Comparison of ENCODE assay signal across 9 cellular contexts in genomic region chr7:66557214-66558200, GRCh38.
DNase-seq lines count a peak whose midpoint lies in the region; ATAC-seq and TF ChIP-seq lines count a peak whose summit lies in the region.
"Had no signal": no experiment of that assay in that cellular context is flagged by ENCODE, and none has a peak within 500 bp of the region (broad histone marks: within the 10 kb centered on the region; RNA-seq: fewer than 3 reads in every experiment).

No MANE protein-coding gene starts in this region.

- peaks cover 29% of the 10 kb centered on the region for H3K36me3 Mint-ChIP-seq in nephron progenitor cell (ENCODE audit: low read depth)
- H3K36me3 Mint-ChIP-seq: activated naive CD8-positive, alpha-beta T cell had no signal

- H3K4me1 Mint-ChIP-seq in nephron progenitor cell = no peaks in the 10 kb centered on the region

- H3K27ac Mint-ChIP-seq in nephron progenitor cell = no peak overlapping the region
- H3K27ac Mint-ChIP-seq: activated naive CD8-positive, alpha-beta T cell had no signal

- ATAC-seq in HG02678 (IDR thresholded peaks at IDR 0.05; ENCODE audit: unreplicated experiment) (peak; percentile 70), GM19452 (IDR thresholded peaks at IDR 0.05; ENCODE audit: unreplicated experiment) (no peak)
- peak; percentile 61 for ATAC-seq in stimulated activated naive CD8-positive, alpha-beta T cell treated with anti-CD3 and anti-CD28 coated beads, Interleukin-15, Interleukin-2, amounts not matched to agents 100 U/mL and 50 U/mL, for 24 hours

- peaks cover 63% of the 10 kb centered on the region for H3K36me3 ChIP-seq in OCI-LY7 (ENCODE audit: insufficient read depth, low read length)
- H3K36me3 ChIP-seq in fibroblast of lung (ENCODE audit: control insufficient read depth, insufficient read depth, low read length) = peaks cover 11% of the 10 kb centered on the region

- no peak overlapping the region for H3K4me2 ChIP-seq in OCI-LY7 (ENCODE audit: low read length)
- no peak overlapping the region for H3K4me2 ChIP-seq in fibroblast of lung (ENCODE audit: extremely low read depth, insufficient read depth, low read length)

- BruUV-seq in OCI-LY7 (replicated peaks; lab: Mats Ljungman, UMichigan) = no TSS peak

- no peak overlapping the region for H3K9ac ChIP-seq in fibroblast of lung (ENCODE audit: insufficient read depth, low read length)

- H4K20me1 ChIP-seq in OCI-LY7 (ENCODE audit: insufficient read depth, low read length) (no peaks in the 10 kb centered on the region), fibroblast of lung (ENCODE audit: control insufficient read depth, extremely low read depth, insufficient read depth, low read length) (no peaks in the 10 kb centered on the region)

- no peaks in the 10 kb centered on the region for H3K9me3 ChIP-seq in OCI-LY7 (ENCODE audit: low read length)
- H3K9me3 ChIP-seq in fibroblast of lung (ENCODE audit: control insufficient read depth, insufficient read depth, low read depth, low read length) = no peaks in the 10 kb centered on the region

- DNase-seq in EL (peak; percentile 47), OCI-LY7 (ENCODE audit: low spot score) (peak; percentile 58), fibroblast of lung (ENCODE audit: low read depth in 2 of 2) (peak; percentile 16 to 34), nephron progenitor cell (peak; percentile 87)
- DNase-seq in activated T-cell treated with anti-CD3 and anti-CD28 coated beads, Interleukin-2, amount 50 U/mL, for 48 hours = peak; percentile 85
- peak; percentile 83 for DNase-seq in stimulated activated naive CD8-positive, alpha-beta T cell treated with anti-CD3 and anti-CD28 coated beads, Interleukin-15, Interleukin-2, amounts not matched to agents 100 U/mL and 50 U/mL, for 24 hours

- no peak overlapping the region for H3K27ac ChIP-seq in OCI-LY7 (ENCODE audit: low read depth, low read length, poor library complexity, severe bottlenecking)
- H3K27ac ChIP-seq in fibroblast of lung (ENCODE audit: insufficient read depth, low read length) = no peak overlapping the region

- intact Hi-C loops in OCI-LY7 (cut with micrococcal nuclease; ENCODE audit: unreplicated experiment) = loop anchor here (5.0 to 10.0 kb wide), 2 partner anchors 95 to 127 kb away; no protein-coding TSS in a partner anchor

- TF ChIP-seq CTCF in OCI-LY7 (conservative IDR thresholded peaks at IDR 0.05; ENCODE audit: low read length) (peak; percentile 88), fibroblast of lung (conservative IDR thresholded peaks at IDR 0.05 in 1 of 2, IDR thresholded peaks at IDR 0.05 in 1 of 2; ENCODE audit: low read depth in 1 of 2, low read length in 2 of 2) (peak; percentile 85 to 97), nephron progenitor cell (IDR thresholded peaks at IDR 0.05) (peak; percentile 93)

- no peaks in the 10 kb centered on the region for H3K79me2 ChIP-seq in OCI-LY7 (ENCODE audit: insufficient read depth, low read depth, low read length)
- peaks cover 30% of the 10 kb centered on the region for H3K79me2 ChIP-seq in fibroblast of lung (ENCODE audit: control insufficient read depth, insufficient read depth, low read length)

- H3K9me2 ChIP-seq in OCI-LY7 (ENCODE audit: insufficient read depth, low read length) = no peaks in the 10 kb centered on the region

- no peak overlapping the region for H2AFZ ChIP-seq in OCI-LY7 (ENCODE audit: low read length)
- H2AFZ ChIP-seq in fibroblast of lung (ENCODE audit: low read length) = no peak overlapping the region

- H3K4me1 ChIP-seq in OCI-LY7 (ENCODE audit: insufficient read depth, low read length, poor library complexity, severe bottlenecking) = no peaks in the 10 kb centered on the region
- H3K4me1 ChIP-seq in fibroblast of lung (ENCODE audit: control insufficient read depth, extremely low read depth, insufficient read depth, low read length) = peaks cover 1% of the 10 kb centered on the region

- H3K4me3 Mint-ChIP-seq in nephron progenitor cell = no peak overlapping the region
- H3K4me3 Mint-ChIP-seq: activated naive CD8-positive, alpha-beta T cell had no signal

- no peaks in the 10 kb centered on the region for H3K9me3 Mint-ChIP-seq in nephron progenitor cell

- H3K4me3 ChIP-seq in OCI-LY7 (ENCODE audit: low read depth, low read length, poor library complexity, severe bottlenecking) (no peak overlapping the region), fibroblast of lung (replicated peaks in 1 of 4; ENCODE audit: control extremely low read depth in 1 of 4, insufficient read depth in 1 of 4, low read depth in 3 of 4, low read length in 4 of 4) (no peak overlapping the region)

- no peaks in the 10 kb centered on the region for H3K27me3 Mint-ChIP-seq in nephron progenitor cell (ENCODE audit: low read depth, poor library complexity)
- H3K27me3 Mint-ChIP-seq: activated naive CD8-positive, alpha-beta T cell had no signal

- POLR2A ChIA-PET in OCI-LY7 (lab: Charles Lee) = no interaction called here

- CTCF ChIA-PET in OCI-LY7 (lab: Charles Lee; ENCODE audit: unreplicated experiment) = interaction anchor here (0.5 to 0.6 kb wide), 2 partner anchors 80 to 526 kb away, joined by 3 read pairs; no protein-coding TSS in a partner anchor

- no peaks in the 10 kb centered on the region for H3K27me3 ChIP-seq in fibroblast of lung (ENCODE audit: control insufficient read depth, insufficient read depth, low read length)

Comparison
In these comparisons a context has a peak if more than half of its experiments do, and no peak if none do; other contexts are left out.
1. DNase-seq: peak in every context shown above with its lines; median percentile 87 in nephron progenitor cell; 85 in activated T-cell treated with anti-CD3 and anti-CD28 coated beads, Interleukin-2, amount 50 U/mL, for 48 hours; 83 in stimulated activated naive CD8-positive, alpha-beta T cell treated with anti-CD3 and anti-CD28 coated beads, Interleukin-15, Interleukin-2, amounts not matched to agents 100 U/mL and 50 U/mL, for 24 hours; 58 in OCI-LY7; 47 in EL; 25 in fibroblast of lung.